ENCODE assay signal across 9 cellular contexts in genomic region chr16:20383106-20384029, GRCh38. TPM values are rescaled to one million over a fixed set of nuclear protein-coding genes. Genes with fewer than 3 reads are reported as not detected.
DNase-seq lines count a peak whose midpoint lies in the region; ATAC-seq and TF ChIP-seq lines count a peak whose summit lies in the region.
"Had no signal": no experiment of that assay in that cellular context is flagged by ENCODE, and none has a peak within 500 bp of the region (broad histone marks: within the 10 kb centered on the region; RNA-seq: fewer than 3 reads in every experiment).

No MANE protein-coding gene starts in this region.

- no peak overlapping the region for H3K4me3 Mint-ChIP-seq in Calu3 (ENCODE audit: low read depth, unreplicated experiment)

- POLR2A ChIA-PET in HEK293T (lab: Yijun Ruan, JAX): no interaction called here

- no peak overlapping the region for H3K27ac Mint-ChIP-seq in Calu3 (ENCODE audit: unreplicated experiment)

- BruUV-seq in Calu3 (replicated peaks; lab: Mats Ljungman, UMichigan): no TSS peak

- H3K9me3 Mint-ChIP-seq in Calu3 (ENCODE audit: low read depth, unreplicated experiment): no peaks in the 10 kb centered on the region

- DNase-seq in Calu3 (peak; percentile 81), HEK293T (ENCODE audit: extremely low spot score) (peak; percentile 74), NCI-H446 (lab: John Stamatoyannopoulos, UW) (peak; percentile 26 to 62), medulla oblongata (ENCODE audit: extremely low spot score) (peak; percentile 77)
- peak; percentile 31 for DNase-seq in activated CD4-positive, CD25-positive, alpha-beta regulatory T cell treated with anti-CD3 and anti-CD28 coated beads, Interleukin-2, amount 50 U/mL, for 72 hours
- peak; percentile 19 for DNase-seq in effector CD4-positive, alpha-beta T cell
- DNase-seq in stimulated activated CD8-positive, alpha-beta memory T cell treated with anti-CD3 and anti-CD28 coated beads, Interleukin-7, amount 100 ng/mL, for 4 hours (ENCODE audit: low read depth in 2 of 2): peak; percentile 0 to 5

- peaks cover 50% of the 10 kb centered on the region for H3K27me3 Mint-ChIP-seq in Calu3 (ENCODE audit: unreplicated experiment)

- no peak for ATAC-seq in GM21737 (IDR thresholded peaks at IDR 0.05; ENCODE audit: unreplicated experiment)

- intact Hi-C loops in Calu3 (cut with micrococcal nuclease; ENCODE audit: unreplicated experiment): loop anchor here (1.0 to 10.0 kb wide), 5 partner anchors 399 to 825 kb away; no protein-coding TSS in a partner anchor

- H3K36me3 Mint-ChIP-seq in Calu3 (ENCODE audit: insufficient read depth, unreplicated experiment): no peaks in the 10 kb centered on the region

- no peaks in the 10 kb centered on the region for H3K4me1 Mint-ChIP-seq in Calu3 (ENCODE audit: low read depth, unreplicated experiment)

- peak; percentile 89 for TF ChIP-seq CTCF in Calu3 (IDR thresholded peaks at IDR 0.05; ENCODE audit: unreplicated experiment)

- CTCF ChIA-PET in Calu3 (lab: Charles Lee) (interaction anchor here (0.6 to 5.8 kb wide), 6 partner anchors 11 to 484 kb away, joined by 3 to 99 read pairs (median 4); no protein-coding TSS in a partner anchor), HEK293T (lab: Yijun Ruan, JAX) (interaction anchor here (0.8 to 2.3 kb wide), 3 partner anchors 12 to 485 kb away, joined by 3 to 8 read pairs (median 6); no protein-coding TSS in a partner anchor)

TF ChIP-seq in HEK293T, 16 proteins besides CTCF, POLR2A, EP300 and RAD21:
- TF ChIP-seq SUZ12 (IDR thresholded peaks at IDR 0.05) (no peak), NFRKB (IDR thresholded peaks at IDR 0.05) (no peak), FOXA1 (IDR thresholded peaks at IDR 0.05) (no peak), BHLHE40 (IDR thresholded peaks at IDR 0.05; ENCODE audit: borderline replicate concordance) (no peak), ARNT (IDR thresholded peaks at IDR 0.05) (no peak), SP1 (IDR thresholded peaks at IDR 0.05) (no peak), CTBP1 (IDR thresholded peaks at IDR 0.05; ENCODE audit: borderline replicate concordance) (no peak), FOXM1 (IDR thresholded peaks at IDR 0.05; ENCODE audit: borderline replicate concordance) (no peak), FOXK2 (IDR thresholded peaks at IDR 0.05) (no peak), ZNF384 (IDR thresholded peaks at IDR 0.05) (no peak), ELF4 (IDR thresholded peaks at IDR 0.05) (no peak), LEF1 (IDR thresholded peaks at IDR 0.05; ENCODE audit: borderline replicate concordance) (no peak)
TF ChIP-seq in HEK293T: peak in this region for 0.

RNA-seq across cellular contexts. Expression of gene PDILT, which starts 21.2 kb away (rescaled TPM):
- total RNA-seq in Calu3 (2022): not detected in 2 replicates
- total RNA-seq: subcutaneous adipose tissue had no signal

RNA-seq across cellular contexts. Expression of gene ACSM5, which starts 26.0 kb away (rescaled TPM):
- not detected in 2 replicates for total RNA-seq in Calu3 (2022)

RNA-seq across cellular contexts. Expression of gene UMOD, which starts 30.9 kb away (rescaled TPM):
- not detected in 2 replicates for total RNA-seq in Calu3 (2022)
- total RNA-seq: subcutaneous adipose tissue had no signal

RNA-seq across cellular contexts. Expression of gene GP2, which starts 56.1 kb away (rescaled TPM):
- not detected in 2 replicates for total RNA-seq in Calu3 (2022)
- total RNA-seq: subcutaneous adipose tissue had no signal

Comparison
In these comparisons a context has a peak if more than half of its experiments do, and no peak if none do; other contexts are left out.
1. DNase-seq: peak in every context shown above with its lines; median percentile 81 in Calu3; 77 in medulla oblongata; 74 in HEK293T; 44 in NCI-H446; 31 in activated CD4-positive, CD25-positive, alpha-beta regulatory T cell treated with anti-CD3 and anti-CD28 coated beads, Interleukin-2, amount 50 U/mL, for 72 hours; 19 in effector CD4-positive, alpha-beta T cell; 2 in stimulated activated CD8-positive, alpha-beta memory T cell treated with anti-CD3 and anti-CD28 coated beads, Interleukin-7, amount 100 ng/mL, for 4 hours.